ENCODE assay signal across 29 cellular contexts in the genomic region with DNA sequence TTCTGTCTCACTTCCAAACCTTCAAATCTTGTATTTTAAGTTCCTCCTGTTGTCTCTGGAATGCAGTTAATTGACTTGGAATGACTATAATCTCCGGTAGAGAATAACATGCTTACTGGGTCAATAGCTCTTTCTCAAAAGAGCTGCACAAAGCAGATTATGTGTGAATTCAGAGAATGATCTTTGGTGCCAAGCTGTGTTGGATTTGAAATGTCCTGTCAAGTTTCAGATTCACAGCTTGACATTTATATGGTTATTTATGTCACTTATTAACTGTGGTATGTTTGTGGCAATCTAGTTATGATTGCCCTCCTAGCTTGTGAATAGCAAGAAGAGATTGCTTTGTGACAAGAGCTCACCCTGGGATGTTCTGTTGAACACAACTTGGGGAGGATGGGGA.
"Had no signal": no experiment of that assay in that cellular context is flagged by ENCODE, and none has a peak within 500 bp of the region (broad histone marks: within the 10 kb centered on the region; RNA-seq: fewer than 3 reads in every experiment).

No MANE protein-coding gene starts in this region.

- H3K36me3 ChIP-seq: adrenal gland, brain microvascular endothelial cell, SJCRH30 had no signal

- H3K4me2 ChIP-seq: KMS-11 had no signal

- H3K4me3 ChIP-seq: adrenal gland, SJCRH30, SK-N-MC had no signal

- H3K27ac ChIP-seq: adrenal gland, brain microvascular endothelial cell, KMS-11, SJCRH30, SK-N-MC had no signal

- DNase-seq: activated CD4-positive, alpha-beta T cell treated with anti-CD3 and anti-CD28 coated beads for 36 hours; activated CD4-positive, alpha-beta T cell treated with anti-CD3 and anti-CD28 coated beads, Interleukin-2, amount 10 ng/mL, durations not matched to agents 7 days and 5 days; activated CD4-positive, alpha-beta T cell treated with anti-CD3 and anti-CD28 coated beads, Interleukin-2, amount 50 U/mL, for 48 hours; activated CD8-positive, alpha-beta T cell treated with anti-CD3 and anti-CD28 coated beads, Interleukin-2, amount 10 ng/mL, durations not matched to agents 7 days and 5 days; activated gamma-delta T cell treated with Interleukin-2 at 50 U/mL for 16 hours; activated naive CD4-positive, alpha-beta T cell treated with anti-CD3 and anti-CD28 coated beads for 36 hours; activated T-cell treated with anti-CD3 and anti-CD28 coated beads, Interleukin-2, amount 50 U/mL, for 24 hours; adrenal gland; brain microvascular endothelial cell; central memory CD4-positive, alpha-beta T cell; MM.1S; MV-4-11; NCI-H1092; NCI-H146; NCI-H187; NCI-H2029 treated with DMSO at 0.1 percent for 48 hours; NCI-H2107; NCI-H2171; NCI-H345; NCI-H526; NCI-H748 treated with DMSO at 0.1 percent for 48 hours; SHP77; SJCRH30; T1000 had no signal

- H3K9me3 ChIP-seq: adrenal gland, SJCRH30 had no signal

- H3K9ac ChIP-seq: KMS-11 had no signal

- H3K27me3 ChIP-seq: adrenal gland, brain microvascular endothelial cell, SJCRH30 had no signal

- ATAC-seq: activated CD4-positive, alpha-beta T cell treated with anti-CD3 and anti-CD28 coated beads for 36 hours; activated CD4-positive, CD25-positive, alpha-beta regulatory T cell treated with anti-CD3 and anti-CD28 coated beads, Interleukin-2, amount 50 U/mL, for 24 hours; activated CD8-positive, alpha-beta T cell treated with anti-CD3 and anti-CD28 coated beads, Interleukin-2, amount 10 ng/mL, durations not matched to agents 7 days and 5 days; activated naive CD4-positive, alpha-beta T cell treated with anti-CD3 and anti-CD28 coated beads, Interleukin-2, amount 50 U/mL, for 72 hours; Panc1 had no signal
